In the genomic region with DNA sequence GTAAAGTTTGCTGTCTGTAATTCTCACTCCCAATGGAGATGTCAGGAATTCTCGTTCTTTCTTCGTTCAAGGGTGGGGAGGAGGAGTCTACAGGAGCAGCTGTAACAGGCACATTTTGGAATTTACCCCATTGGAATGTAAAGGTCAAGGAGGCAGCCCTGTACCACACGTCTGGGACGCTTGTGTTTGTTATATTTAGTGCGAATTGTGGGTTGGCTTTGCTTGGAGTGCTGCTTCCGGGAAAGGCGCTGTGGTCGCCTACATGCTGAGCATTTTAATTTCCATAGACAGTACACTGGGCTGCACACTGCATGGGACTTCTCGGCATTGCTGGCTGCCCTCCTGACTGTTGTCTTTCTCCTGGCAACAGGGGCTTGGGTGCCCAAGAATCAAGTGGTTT, we compare ENCODE assay signal across 21 cellular contexts. TPM values are rescaled to one million over a fixed set of nuclear protein-coding genes. Genes with fewer than 3 reads are reported as not detected.
DNase-seq lines count a peak whose midpoint lies in the region; FAIRE-seq and TF ChIP-seq lines count a peak whose summit lies in the region.
"Had no signal": no experiment of that assay in that cellular context is flagged by ENCODE, and none has a peak within 500 bp of the region (broad histone marks: within the 10 kb centered on the region; RNA-seq: fewer than 3 reads in every experiment).

No MANE protein-coding gene starts in this region.

- H3K27me3 Mint-ChIP-seq in osteocyte (ENCODE audit: unreplicated experiment) = no peaks in the 10 kb centered on the region
- H3K27me3 Mint-ChIP-seq: CD4-positive, CD25-positive, alpha-beta regulatory T cell had no signal

- no peak overlapping the region for H3K4me3 Mint-ChIP-seq in osteocyte (ENCODE audit: unreplicated experiment)
- H3K4me3 Mint-ChIP-seq: CD4-positive, CD25-positive, alpha-beta regulatory T cell had no signal

- DNase-seq in RPMI7951 (ENCODE audit: low read depth) (peak; percentile 46), astrocyte of the cerebellum (ENCODE audit: low read depth) (peak; percentile 64), iris pigment epithelial cell (ENCODE audit: low read depth) (peak; percentile 18), osteocyte (ENCODE audit: extremely low spot score, unreplicated experiment) (peak; percentile 40), frontal cortex (ENCODE audit: low spot score in 2 of 2) (no peak), D721Med (ENCODE audit: insufficient read length, low spot score) (no peak), D341Med (ENCODE audit: low spot score) (no peak)
- no peak for DNase-seq in central memory CD4-positive, alpha-beta T cell
- DNase-seq: CD4-positive, CD25-positive, alpha-beta regulatory T cell; DMS 273 treated with DMSO at 0.1 percent for 48 hours; DMS79 treated with DMSO at 0.1 percent for 48 hours; GOT3; NCI-H1694; NCI-H2081; NCI-H2171; NCI-H524 treated with DMSO at 0.1 percent for 48 hours; NCI-H82; OCI-M1 had no signal

- peaks cover 23% of the 10 kb centered on the region for H3K9me3 Mint-ChIP-seq in osteocyte (ENCODE audit: unreplicated experiment)

- H3K27ac Mint-ChIP-seq in osteocyte (ENCODE audit: unreplicated experiment) = no peak overlapping the region
- H3K27ac Mint-ChIP-seq: CD4-positive, CD25-positive, alpha-beta regulatory T cell had no signal

- FAIRE-seq in frontal cortex (lab: Jason Lieb, UNC) (no peak), D721Med (lab: Jason Lieb, UNC) (no peak)
- FAIRE-seq: GM12878, HTR-8/SVneo, RCC 7860 had no signal

- in situ Hi-C loops in astrocyte of the cerebellum (cut with HindIII; ENCODE audit: low sequenced_read_pairs) = no loop called here

- TF ChIP-seq CTCF in astrocyte of the cerebellum (IDR thresholded peaks at IDR 0.05; ENCODE audit: low read depth, low read length, missing control alignments) (no peak), osteocyte (IDR thresholded peaks at IDR 0.05) (no peak), D721Med (IDR thresholded peaks at IDR 0.05; ENCODE audit: insufficient read depth, missing control alignments) (no peak)

- H3K36me3 Mint-ChIP-seq in osteocyte (ENCODE audit: unreplicated experiment) = peaks cover 13% of the 10 kb centered on the region
- H3K36me3 Mint-ChIP-seq: CD4-positive, CD25-positive, alpha-beta regulatory T cell had no signal

- peaks cover 6% of the 10 kb centered on the region for H3K4me1 Mint-ChIP-seq in osteocyte (ENCODE audit: unreplicated experiment)

- H3K4me3 ChIP-seq in astrocyte of the cerebellum (ENCODE audit: low read depth, low read length) = no peak overlapping the region
- H3K4me3 ChIP-seq: GM12878 had no signal

RNA-seq across cellular contexts. Expression of gene GYG2, which starts 12.8 kb away (rescaled TPM):
- total RNA-seq in RPMI7951 (2014; rRNA removed; shearing (Covaris generic)) = 0.20 and 1.2 TPM in 2 replicates
- total RNA-seq in osteocyte (9.7 and 11.8 TPM in 2 replicates), frontal cortex (4.1 TPM)
- total RNA-seq: CD4-positive, CD25-positive, alpha-beta regulatory T cell; GM12878 had no signal

Comparison
In these comparisons a context has a peak if more than half of its experiments do, and no peak if none do; other contexts are left out.
1. DNase-seq: peak in RPMI7951 (single experiment), astrocyte of the cerebellum (single experiment), iris pigment epithelial cell (single experiment) and osteocyte (single experiment); none in frontal cortex (0 of 2), D721Med (single experiment), central memory CD4-positive, alpha-beta T cell (single experiment) and D341Med (single experiment).